In the genomic region with DNA sequence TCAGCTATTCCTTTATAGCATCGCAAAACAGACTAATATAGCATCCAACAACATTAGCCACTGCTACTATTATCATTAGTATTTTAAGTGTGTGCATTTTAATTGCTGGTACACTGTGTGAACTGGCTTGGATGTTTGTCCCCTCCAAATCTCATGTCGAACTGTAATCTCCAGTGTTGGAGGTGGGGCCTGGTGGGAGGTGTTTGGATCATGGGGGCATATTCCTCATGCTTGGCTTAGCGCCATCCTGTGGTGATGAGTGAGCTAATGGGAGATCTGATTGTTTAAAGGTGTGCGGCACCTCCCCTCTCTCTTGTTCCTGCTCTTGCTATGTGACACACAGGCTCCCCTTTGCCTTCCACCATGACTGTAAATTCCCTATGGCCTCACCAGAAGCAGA, we compare ENCODE assay signal across 18 cellular contexts. TPM values are rescaled to one million over a fixed set of nuclear protein-coding genes. Genes with fewer than 3 reads are reported as not detected.
DNase-seq lines count a peak whose midpoint lies in the region; ATAC-seq and TF ChIP-seq lines count a peak whose summit lies in the region.
"Had no signal": no experiment of that assay in that cellular context is flagged by ENCODE, and none has a peak within 500 bp of the region (broad histone marks: within the 10 kb centered on the region; RNA-seq: fewer than 3 reads in every experiment).

No MANE protein-coding gene starts in this region.

- no peak overlapping the region for H3K18ac ChIP-seq in H9 (ENCODE audit: insufficient read length, low read depth, low read length)

- H3K9me3 Mint-ChIP-seq in CD8-positive, alpha-beta memory T cell, result no peaks in the 10 kb centered on the region
- H3K9me3 Mint-ChIP-seq in H9, result no peaks in the 10 kb centered on the region
- H3K9me3 Mint-ChIP-seq in activated T-helper 17 cell treated with anti-CD3 and anti-CD28 coated beads, Interleukin-2, amount 50 U/mL, for 72 hours, result no peaks in the 10 kb centered on the region
- H3K9me3 Mint-ChIP-seq in Caco-2 (ENCODE audit: unreplicated experiment), result no peaks in the 10 kb centered on the region
- H3K9me3 Mint-ChIP-seq: activated naive CD8-positive, alpha-beta T cell treated with anti-CD3 and anti-CD28 coated beads, Interleukin-2, amount 50 U/mL, for 24 hours; stimulated activated naive CD8-positive, alpha-beta T cell treated with anti-CD3 and anti-CD28 coated beads, Interleukin-15, amount 100 ng/mL, for 72 hours; T-helper 1 cell treated with Interleukin-12 subunit alpha and Interleukin-12 subunit beta and Interleukin-4 antibody, amounts not matched to agents 30 μg/mL and 1 μg/mL, for 36 hours had no signal

- H2BK20ac ChIP-seq in H9 (ENCODE audit: low read depth, low read length, poor library complexity, severe bottlenecking), result no peak overlapping the region

- no peak overlapping the region for H3K56ac ChIP-seq in H9 (ENCODE audit: insufficient read length, low read depth, low read length)

- H3K23me2 ChIP-seq in H9 (ENCODE audit: insufficient read length, low read depth, low read length, poor library complexity, severe bottlenecking), result no peaks in the 10 kb centered on the region

- H3K23ac ChIP-seq in H9 (ENCODE audit: insufficient read length, low read depth, low read length), result no peak overlapping the region

- H3K27ac Mint-ChIP-seq in CD8-positive, alpha-beta memory T cell, result peak overlapping the region in 5 of 8 donors; percentile 45 to 88 (median 55)
- peak overlapping the region; percentile 53 to 91 (median 86); a peak in 5 of 7 replicates for H3K27ac Mint-ChIP-seq in H9
- peak overlapping the region; percentile 50 for H3K27ac Mint-ChIP-seq in activated T-helper 17 cell treated with anti-CD3 and anti-CD28 coated beads, Interleukin-2, amount 50 U/mL, for 72 hours
- H3K27ac Mint-ChIP-seq in Caco-2 (ENCODE audit: unreplicated experiment), result no peak overlapping the region
- H3K27ac Mint-ChIP-seq: activated naive CD8-positive, alpha-beta T cell treated with anti-CD3 and anti-CD28 coated beads, Interleukin-2, amount 50 U/mL, for 24 hours; T-helper 1 cell treated with Interleukin-12 subunit alpha and Interleukin-12 subunit beta and Interleukin-4 antibody, amounts not matched to agents 30 μg/mL and 1 μg/mL, for 36 hours had no signal

- no peak overlapping the region for H3K27ac ChIP-seq in CD8-positive, alpha-beta memory T cell (ENCODE audit: low read depth, low read length)
- H3K27ac ChIP-seq in H9 (ENCODE audit: insufficient read length, low read depth, low read length), result no peak overlapping the region
- H3K27ac ChIP-seq: C4-2B had no signal

- no peak overlapping the region for H2BK12ac ChIP-seq in H9 (ENCODE audit: insufficient read length, low read depth, low read length)

- H2AK5ac ChIP-seq in H9 (ENCODE audit: insufficient read length, low read length), result no peak overlapping the region

- H2BK15ac ChIP-seq in H9 (ENCODE audit: low read depth, low read length), result no peak overlapping the region

- no CpG with 5 or more reads among the region's 4 CpGs for WGBS in H9 (ENCODE audit: extremely low coverage, insufficient read length, low lambda C conversion rate)

- intact Hi-C loops in left colon (cut with DNase I, micrococcal nuclease) (loop anchor here in 1 of 2 donors (10.0 kb wide), 1 partner anchor 92 kb away; the partner anchor contains the start of gene FITM2), Caco-2 (cut with micrococcal nuclease; ENCODE audit: unreplicated experiment) (no loop called here)

- H4K20me1 ChIP-seq in H9 (ENCODE audit: control insufficient read depth, insufficient read depth, insufficient read length), result no peaks in the 10 kb centered on the region

- no peak overlapping the region for H4K91ac ChIP-seq in H9 (ENCODE audit: insufficient read length, low read depth, low read length)

- no peaks in the 10 kb centered on the region for H3K36me3 ChIP-seq in CD8-positive, alpha-beta memory T cell (ENCODE audit: insufficient read depth, low read length)
- no peaks in the 10 kb centered on the region for H3K36me3 ChIP-seq in Caco-2 (ENCODE audit: control insufficient read depth, insufficient read depth, low read length)

- POLR2A ChIA-PET in CD8-positive, alpha-beta memory T cell (lab: Charles Lee), result no interaction called here
- POLR2A ChIA-PET in Caco-2 (lab: Charles Lee), result no interaction called here

- no peak for DNase-seq in CD8-positive, alpha-beta memory T cell
- DNase-seq in H9 (peak; percentile 76), left colon (no peak), middle frontal gyrus (ENCODE audit: extremely low spot score, low spot score) (no peak), Caco-2 (no peak)
- no peak for DNase-seq in activated CD8-positive, alpha-beta memory T cell treated with anti-CD3 and anti-CD28 coated beads, Interleukin-2, amount 50 U/mL, for 4 hours
- DNase-seq: activated naive CD8-positive, alpha-beta T cell treated with anti-CD3 and anti-CD28 coated beads, Interleukin-2, amount 50 U/mL, for 24 hours; activated T-cell treated with anti-CD3 and anti-CD28 coated beads for 4 hours; foreskin melanocyte; GF-D8; NCI-H1694; NCI-H510A treated with DMSO at 0.1 percent for 48 hours; stimulated activated naive CD8-positive, alpha-beta T cell treated with anti-CD3 and anti-CD28 coated beads, Interleukin-15, amount 100 ng/mL, for 72 hours had no signal

- no peak overlapping the region for H2BK120ac ChIP-seq in H9 (ENCODE audit: low read depth, low read length, poor library complexity, severe bottlenecking)

- peaks cover 23% of the 10 kb centered on the region for H3K4me1 ChIP-seq in CD8-positive, alpha-beta memory T cell (ENCODE audit: insufficient read depth, low read length)
- H3K4me1 ChIP-seq in H9 (ENCODE audit: insufficient read depth, low read length) (no peaks in the 10 kb centered on the region), Caco-2 (peaks cover 35% of the 10 kb centered on the region)

- no peak for ATAC-seq in activated T-helper 17 cell treated with anti-CD3 and anti-CD28 coated beads, Interleukin-2, amount 50 U/mL, for 72 hours (replicated peaks)
- peak; percentile 16 for ATAC-seq in left colon
- ATAC-seq: activated naive CD8-positive, alpha-beta T cell treated with anti-CD3 and anti-CD28 coated beads, Interleukin-2, amount 50 U/mL, for 24 hours; stimulated activated naive CD8-positive, alpha-beta T cell treated with anti-CD3 and anti-CD28 coated beads, Interleukin-15, amount 100 ng/mL, for 72 hours had no signal

- no peak overlapping the region for H3K4me2 ChIP-seq in H9 (ENCODE audit: insufficient read depth, insufficient read length, low read length)

- BruUV-seq in Caco-2 (replicated peaks; lab: Mats Ljungman, UMichigan), result no TSS peak

- no peak overlapping the region for H3K14ac ChIP-seq in H9 (ENCODE audit: insufficient read depth, low read length)

- no peak overlapping the region for H4K8ac ChIP-seq in H9 (replicated peaks; ENCODE audit: insufficient read length, low read depth, low read length)

- H3K36me3 Mint-ChIP-seq in CD8-positive, alpha-beta memory T cell, result no peaks in the 10 kb centered on the region
- H3K36me3 Mint-ChIP-seq in H9 (ENCODE audit: insufficient read depth in 1 of 3, low read depth in 3 of 3) (no peaks in the 10 kb centered on the region), Caco-2 (ENCODE audit: insufficient read depth, unreplicated experiment) (no peaks in the 10 kb centered on the region)
- no peaks in the 10 kb centered on the region for H3K36me3 Mint-ChIP-seq in activated T-helper 17 cell treated with anti-CD3 and anti-CD28 coated beads, Interleukin-2, amount 50 U/mL, for 72 hours (ENCODE audit: low read depth)

- no peaks in the 10 kb centered on the region for H3K79me2 ChIP-seq in H9 (ENCODE audit: insufficient read depth, low read length)

- H3K27me3 Mint-ChIP-seq in CD8-positive, alpha-beta memory T cell, result no peaks in the 10 kb centered on the region
- H3K27me3 Mint-ChIP-seq in H9 (ENCODE audit: low read depth) (no peaks in the 10 kb centered on the region; the same call in 1 of the 2 replicates), Caco-2 (ENCODE audit: insufficient read depth, unreplicated experiment) (no peaks in the 10 kb centered on the region)
- H3K27me3 Mint-ChIP-seq in activated T-helper 17 cell treated with anti-CD3 and anti-CD28 coated beads, Interleukin-2, amount 50 U/mL, for 72 hours, result no peaks in the 10 kb centered on the region
- H3K27me3 Mint-ChIP-seq: activated naive CD8-positive, alpha-beta T cell treated with anti-CD3 and anti-CD28 coated beads, Interleukin-2, amount 50 U/mL, for 24 hours; stimulated activated naive CD8-positive, alpha-beta T cell treated with anti-CD3 and anti-CD28 coated beads, Interleukin-15, amount 100 ng/mL, for 72 hours had no signal

- H3T11ph ChIP-seq in H9 (ENCODE audit: low read length), result no peak overlapping the region

- no peaks in the 10 kb centered on the region for H3K9me3 ChIP-seq in CD8-positive, alpha-beta memory T cell (ENCODE audit: low read length)
- H3K9me3 ChIP-seq in H9 (ENCODE audit: control insufficient read depth, low read depth, low read length) (no peaks in the 10 kb centered on the region), Caco-2 (0 out of 2 replicates have a peak, but pooled peaks cover 4% of the 10 kb centered on the region)

- peak overlapping the region in 1 of 7 donors; percentile 15 for H3K4me3 Mint-ChIP-seq in CD8-positive, alpha-beta memory T cell
- H3K4me3 Mint-ChIP-seq in H9 (no peak overlapping the region), Caco-2 (ENCODE audit: unreplicated experiment) (no peak overlapping the region)
- H3K4me3 Mint-ChIP-seq in activated T-helper 17 cell treated with anti-CD3 and anti-CD28 coated beads, Interleukin-2, amount 50 U/mL, for 72 hours, result no peak overlapping the region
- H3K4me3 Mint-ChIP-seq: activated naive CD8-positive, alpha-beta T cell treated with anti-CD3 and anti-CD28 coated beads, Interleukin-2, amount 50 U/mL, for 24 hours; stimulated activated naive CD8-positive, alpha-beta T cell treated with anti-CD3 and anti-CD28 coated beads, Interleukin-15, amount 100 ng/mL, for 72 hours; T-helper 1 cell treated with Interleukin-12 subunit alpha and Interleukin-12 subunit beta and Interleukin-4 antibody, amounts not matched to agents 30 μg/mL and 1 μg/mL, for 36 hours had no signal

- CTCF ChIA-PET in CD8-positive, alpha-beta memory T cell (lab: Charles Lee), result no interaction called here
- CTCF ChIA-PET in Caco-2 (lab: Charles Lee), result interaction anchor here (0.5 to 1.7 kb wide), 5 partner anchors 88 to 172 kb away, joined by 3 to 19 read pairs (median 3); partner anchors contain the start of gene FITM2

- peaks cover 33 to 37% (median 37%) of the 10 kb centered on the region in 3 donors for H3K4me1 Mint-ChIP-seq in CD8-positive, alpha-beta memory T cell
- H3K4me1 Mint-ChIP-seq in H9 (peaks cover 13 to 20% of the 10 kb centered on the region in 2 experiments), Caco-2 (ENCODE audit: low read depth, unreplicated experiment) (peaks cover 34% of the 10 kb centered on the region)
- peaks cover 18% of the 10 kb centered on the region for H3K4me1 Mint-ChIP-seq in activated T-helper 17 cell treated with anti-CD3 and anti-CD28 coated beads, Interleukin-2, amount 50 U/mL, for 72 hours

- H3K4me3 ChIP-seq in CD8-positive, alpha-beta memory T cell (ENCODE audit: low read length), result no peak overlapping the region
- H3K4me3 ChIP-seq in Caco-2 (ENCODE audit: low read depth, low read length), result no peak overlapping the region

- H2AFZ ChIP-seq in H9 (ENCODE audit: low read length), result no peak overlapping the region

- no peak overlapping the region for H3K4ac ChIP-seq in H9 (ENCODE audit: low read depth, low read length)

- H3K27me3 ChIP-seq in CD8-positive, alpha-beta memory T cell (ENCODE audit: insufficient read depth, low read length, poor library complexity, severe bottlenecking), result no peaks in the 10 kb centered on the region
- H3K27me3 ChIP-seq in H9 (ENCODE audit: insufficient read depth, low read length) (no peaks in the 10 kb centered on the region), Caco-2 (replicated peaks; ENCODE audit: control insufficient read depth, insufficient read depth, low read length) (no peaks in the 10 kb centered on the region)

- H2BK5ac ChIP-seq in H9 (ENCODE audit: insufficient read length, low read length), result no peak overlapping the region

- H3K79me1 ChIP-seq in H9 (ENCODE audit: insufficient read depth, low read depth, low read length, poor library complexity, severe bottlenecking), result no peaks in the 10 kb centered on the region

- TF ChIP-seq CTCF in H9 (conservative IDR thresholded peaks at IDR 0.05), result peak; percentile 70
- TF ChIP-seq CTCF in Caco-2 (IDR thresholded peaks at IDR 0.05; ENCODE audit: insufficient read depth in 1 of 2, low read depth in 1 of 2, low read length in 1 of 2, severe bottlenecking in 1 of 2, unreplicated experiment in 1 of 2), result peak in 1 of 2 experiments; percentile 8

- H4K5ac ChIP-seq in H9 (ENCODE audit: insufficient read length, low read depth, low read length), result no peak overlapping the region

- H3K9ac ChIP-seq in H9 (ENCODE audit: extremely low read depth, insufficient read length, low read length), result no peak overlapping the region

RNA-seq across cellular contexts. Expression of gene OSER1, which starts 12.4 kb away (rescaled TPM):
- total RNA-seq in CD8-positive, alpha-beta memory T cell, result 10 to 100 TPM; 24.8 to 25.7 TPM
- 35.1 TPM for polyA plus RNA-seq in CD8-positive, alpha-beta memory T cell
- total RNA-seq in H9 (2021), result 35.7 and 36.1 TPM in 2 replicates
- 10 to 100 TPM; 30.5 to 38.6 TPM for total RNA-seq in activated T-helper 17 cell treated with anti-CD3 and anti-CD28 coated beads, Interleukin-2, amount 50 U/mL, for 72 hours
- 10 to 100 TPM; 21.9 to 35.2 TPM for total RNA-seq in left colon
- total RNA-seq in Caco-2 (2022), result 79.7 and 82.3 TPM in 2 replicates

RNA-seq across cellular contexts. Expression of gene GDAP1L1, which starts 24.1 kb away (rescaled TPM):
- total RNA-seq in CD8-positive, alpha-beta memory T cell, result not detected
- not detected for polyA plus RNA-seq in CD8-positive, alpha-beta memory T cell
- total RNA-seq in H9 (2021), result 5.9 and 6.8 TPM in 2 replicates
- total RNA-seq in activated T-helper 17 cell treated with anti-CD3 and anti-CD28 coated beads, Interleukin-2, amount 50 U/mL, for 72 hours, result not detected
- not detected for total RNA-seq in left colon
- 2.5 and 4.2 TPM in 2 replicates for total RNA-seq in Caco-2 (2022)
- total RNA-seq: LHCN-M2, RPMI7951 had no signal

RNA-seq across cellular contexts. Expression of gene JPH2, which starts 36.0 kb away (rescaled TPM):
- total RNA-seq in CD8-positive, alpha-beta memory T cell, result not detected
- polyA plus RNA-seq in CD8-positive, alpha-beta memory T cell, result not detected
- total RNA-seq in H9 (2021) (0.31 and 0.35 TPM in 2 replicates), left colon (10 to 100 TPM in 1 of 2 donors, under 1 TPM in 1; 0.92 to 12.9 TPM), Caco-2 (2022) (10.5 and 11.1 TPM in 2 replicates)
- total RNA-seq in activated T-helper 17 cell treated with anti-CD3 and anti-CD28 coated beads, Interleukin-2, amount 50 U/mL, for 72 hours, result under 1 TPM; 0.09 to 0.42 TPM
